In the genomic region with DNA sequence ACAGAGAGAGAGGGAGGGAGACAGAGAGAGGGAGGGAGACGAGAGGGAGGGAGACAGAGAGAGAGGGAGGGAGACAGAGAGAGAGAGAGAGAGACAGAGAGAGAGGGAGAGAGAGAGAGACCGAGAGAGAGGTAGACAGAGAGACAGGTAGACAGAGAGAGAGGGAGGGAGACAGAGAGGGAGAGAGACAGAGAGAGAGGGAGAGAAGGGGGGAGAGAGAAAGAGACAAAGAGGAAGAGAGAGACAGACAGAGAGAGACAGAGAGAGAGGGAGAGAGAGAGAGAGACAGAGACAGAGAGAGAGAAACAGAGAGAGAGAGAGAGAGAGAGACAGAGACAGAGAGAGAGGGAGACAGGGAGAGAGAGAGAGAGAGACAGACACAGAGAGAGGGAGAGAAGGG, we compare ENCODE assay signal across 21 cellular contexts. TPM values are rescaled to one million over a fixed set of nuclear protein-coding genes. Genes with fewer than 3 reads are reported as not detected.
DNase-seq lines count a peak whose midpoint lies in the region; ATAC-seq, FAIRE-seq and TF ChIP-seq lines count a peak whose summit lies in the region.
"Had no signal": no experiment of that assay in that cellular context is flagged by ENCODE, and none has a peak within 500 bp of the region (broad histone marks: within the 10 kb centered on the region; RNA-seq: fewer than 3 reads in every experiment).

No MANE protein-coding gene starts in this region.

- ATAC-seq in activated T-helper 17 cell treated with anti-CD3 and anti-CD28 coated beads, Interleukin-2, amount 50 U/mL, for 72 hours (replicated peaks): no peak
- ATAC-seq in WTC11: no peak
- ATAC-seq: CD8-positive, alpha-beta T cell had no signal

- no peak for DNase-seq in GM18507 (ENCODE audit: extremely low spot score, insufficient read length, low read depth)
- DNase-seq in nephron progenitor cell: no peak
- DNase-seq in NCI-H1092 (lab: John Stamatoyannopoulos, UW): no peak
- DNase-seq in WTC11 (ENCODE audit: low spot score): no peak
- no peak for DNase-seq in NCI-H187 (lab: John Stamatoyannopoulos, UW)
- DNase-seq in activated CD4-positive, alpha-beta memory T cell treated with anti-CD3 and anti-CD28 coated beads, Interleukin-2, amount 10 ng/mL, durations not matched to agents 7 days and 5 days: no peak
- DNase-seq: 8988T; ACHN; BE2C; C1 segment of cervical spinal cord; Caco-2; Calu3; CD4-positive, alpha-beta T cell; CD8-positive, alpha-beta T cell; DMS79 treated with DMSO at 0.1 percent for 48 hours; GF-D8 had no signal

- peak overlapping the region; percentile 29 for H3K27ac Mint-ChIP-seq in activated T-helper 17 cell treated with anti-CD3 and anti-CD28 coated beads, Interleukin-2, amount 50 U/mL, for 72 hours
- H3K27ac Mint-ChIP-seq in nephron progenitor cell (peak overlapping the region; percentile 58), WTC11 (no peak overlapping the region)
- H3K27ac Mint-ChIP-seq in activated CD4-positive, alpha-beta memory T cell treated with anti-CD3 and anti-CD28 coated beads, Interleukin-2, amount 10 ng/mL, durations not matched to agents 7 days and 5 days: no peak overlapping the region
- H3K27ac Mint-ChIP-seq: CD4-positive, alpha-beta T cell; CD8-positive, alpha-beta T cell had no signal

- FAIRE-seq in GM18507 (lab: Jason Lieb, UNC): peak; percentile 66
- FAIRE-seq: A204.1, D721Med, G401.6, GM12891 had no signal

- CTCF ChIA-PET in WTC11 (lab: Charles Lee): no interaction called here
- CTCF ChIA-PET in activated CD4-positive, alpha-beta memory T cell treated with anti-CD3 and anti-CD28 coated beads, Interleukin-2, amount 10 ng/mL, durations not matched to agents 7 days and 5 days (lab: Charles Lee): no interaction called here

- no peaks in the 10 kb centered on the region for H3K36me3 Mint-ChIP-seq in activated T-helper 17 cell treated with anti-CD3 and anti-CD28 coated beads, Interleukin-2, amount 50 U/mL, for 72 hours (ENCODE audit: low read depth)
- no peaks in the 10 kb centered on the region for H3K36me3 Mint-ChIP-seq in nephron progenitor cell (ENCODE audit: low read depth)
- H3K36me3 Mint-ChIP-seq in WTC11: 0 out of 2 replicates have a peak, but pooled peaks cover under 1% of the 10 kb centered on the region
- H3K36me3 Mint-ChIP-seq in activated CD4-positive, alpha-beta memory T cell treated with anti-CD3 and anti-CD28 coated beads, Interleukin-2, amount 10 ng/mL, durations not matched to agents 7 days and 5 days (ENCODE audit: low read depth): no peaks in the 10 kb centered on the region
- H3K36me3 Mint-ChIP-seq: CD8-positive, alpha-beta T cell had no signal

- no peaks in the 10 kb centered on the region for H3K9me3 Mint-ChIP-seq in activated T-helper 17 cell treated with anti-CD3 and anti-CD28 coated beads, Interleukin-2, amount 50 U/mL, for 72 hours
- H3K9me3 Mint-ChIP-seq in nephron progenitor cell (peaks cover 11% of the 10 kb centered on the region), WTC11 (peaks cover 1% of the 10 kb centered on the region)
- no peaks in the 10 kb centered on the region for H3K9me3 Mint-ChIP-seq in activated CD4-positive, alpha-beta memory T cell treated with anti-CD3 and anti-CD28 coated beads, Interleukin-2, amount 10 ng/mL, durations not matched to agents 7 days and 5 days
- H3K9me3 Mint-ChIP-seq: CD4-positive, alpha-beta T cell; CD8-positive, alpha-beta T cell had no signal

- TF ChIP-seq CTCF in nephron progenitor cell (IDR thresholded peaks at IDR 0.05) (no peak), WTC11 (IDR thresholded peaks at IDR 0.05) (no peak)

- POLR2A ChIA-PET in WTC11 (lab: Charles Lee): no interaction called here
- POLR2A ChIA-PET in activated CD4-positive, alpha-beta memory T cell treated with anti-CD3 and anti-CD28 coated beads, Interleukin-2, amount 10 ng/mL, durations not matched to agents 7 days and 5 days (lab: Charles Lee): no interaction called here

- H3K27me3 Mint-ChIP-seq in activated T-helper 17 cell treated with anti-CD3 and anti-CD28 coated beads, Interleukin-2, amount 50 U/mL, for 72 hours: peaks cover 27% of the 10 kb centered on the region
- H3K27me3 Mint-ChIP-seq in nephron progenitor cell (ENCODE audit: low read depth, poor library complexity): peaks cover 29% of the 10 kb centered on the region
- peaks cover 56% of the 10 kb centered on the region for H3K27me3 Mint-ChIP-seq in WTC11 (ENCODE audit: low read depth)
- peaks cover 9% of the 10 kb centered on the region for H3K27me3 Mint-ChIP-seq in activated CD4-positive, alpha-beta memory T cell treated with anti-CD3 and anti-CD28 coated beads, Interleukin-2, amount 10 ng/mL, durations not matched to agents 7 days and 5 days

- no peak overlapping the region for H3K4me3 Mint-ChIP-seq in activated T-helper 17 cell treated with anti-CD3 and anti-CD28 coated beads, Interleukin-2, amount 50 U/mL, for 72 hours
- H3K4me3 Mint-ChIP-seq in nephron progenitor cell: no peak overlapping the region
- H3K4me3 Mint-ChIP-seq in WTC11: no peak overlapping the region
- H3K4me3 Mint-ChIP-seq in activated CD4-positive, alpha-beta memory T cell treated with anti-CD3 and anti-CD28 coated beads, Interleukin-2, amount 10 ng/mL, durations not matched to agents 7 days and 5 days: no peak overlapping the region
- H3K4me3 Mint-ChIP-seq: CD4-positive, alpha-beta T cell; CD8-positive, alpha-beta T cell had no signal

- H3K4me1 Mint-ChIP-seq in activated T-helper 17 cell treated with anti-CD3 and anti-CD28 coated beads, Interleukin-2, amount 50 U/mL, for 72 hours: no peaks in the 10 kb centered on the region
- H3K4me1 Mint-ChIP-seq in nephron progenitor cell (peaks cover 11% of the 10 kb centered on the region), WTC11 (peaks cover 17% of the 10 kb centered on the region)
- no peaks in the 10 kb centered on the region for H3K4me1 Mint-ChIP-seq in activated CD4-positive, alpha-beta memory T cell treated with anti-CD3 and anti-CD28 coated beads, Interleukin-2, amount 10 ng/mL, durations not matched to agents 7 days and 5 days

TF ChIP-seq in WTC11, 78 proteins besides CTCF, POLR2A, EP300 and RAD21 (continues in another document):
- TF ChIP-seq AR (CRISPR knock-in tag; IDR thresholded peaks at IDR 0.05) (no peak), ZNF219 (CRISPR knock-in tag; IDR thresholded peaks at IDR 0.05; ENCODE audit: borderline replicate concordance) (no peak), ZNF396 (CRISPR knock-in tag; IDR thresholded peaks at IDR 0.05; ENCODE audit: borderline replicate concordance) (no peak)
- TF ChIP-seq, protein P1, sequence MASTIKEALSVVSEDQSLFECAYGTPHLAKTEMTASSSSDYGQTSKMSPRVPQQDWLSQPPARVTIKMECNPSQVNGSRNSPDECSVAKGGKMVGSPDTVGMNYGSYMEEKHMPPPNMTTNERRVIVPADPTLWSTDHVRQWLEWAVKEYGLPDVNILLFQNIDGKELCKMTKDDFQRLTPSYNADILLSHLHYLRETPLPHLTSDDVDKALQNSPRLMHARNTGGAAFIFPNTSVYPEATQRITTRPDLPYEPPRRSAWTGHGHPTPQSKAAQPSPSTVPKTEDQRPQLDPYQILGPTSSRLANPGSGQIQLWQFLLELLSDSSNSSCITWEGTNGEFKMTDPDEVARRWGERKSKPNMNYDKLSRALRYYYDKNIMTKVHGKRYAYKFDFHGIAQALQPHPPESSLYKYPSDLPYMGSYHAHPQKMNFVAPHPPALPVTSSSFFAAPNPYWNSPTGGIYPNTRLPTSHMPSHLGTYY (CRISPR knock-in tag; IDR thresholded peaks at IDR 0.05): no peak
- TF ChIP-seq, protein P2, sequence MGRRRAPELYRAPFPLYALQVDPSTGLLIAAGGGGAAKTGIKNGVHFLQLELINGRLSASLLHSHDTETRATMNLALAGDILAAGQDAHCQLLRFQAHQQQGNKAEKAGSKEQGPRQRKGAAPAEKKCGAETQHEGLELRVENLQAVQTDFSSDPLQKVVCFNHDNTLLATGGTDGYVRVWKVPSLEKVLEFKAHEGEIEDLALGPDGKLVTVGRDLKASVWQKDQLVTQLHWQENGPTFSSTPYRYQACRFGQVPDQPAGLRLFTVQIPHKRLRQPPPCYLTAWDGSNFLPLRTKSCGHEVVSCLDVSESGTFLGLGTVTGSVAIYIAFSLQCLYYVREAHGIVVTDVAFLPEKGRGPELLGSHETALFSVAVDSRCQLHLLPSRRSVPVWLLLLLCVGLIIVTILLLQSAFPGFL (CRISPR knock-in tag; IDR thresholded peaks at IDR 0.05; ENCODE audit: borderline replicate concordance): no peak

RNA-seq across cellular contexts. Expression of gene GALNT9, which starts 47.8 kb away (rescaled TPM):
- under 1 TPM in 1 of 2 donors, not detected in 1; 0.34 TPM for total RNA-seq in activated T-helper 17 cell treated with anti-CD3 and anti-CD28 coated beads, Interleukin-2, amount 50 U/mL, for 72 hours
- 0.66 to 1.1 TPM (median 0.90 TPM) in 3 replicates for total RNA-seq in WTC11 (2021)
- total RNA-seq in activated CD4-positive, alpha-beta memory T cell treated with anti-CD3 and anti-CD28 coated beads, Interleukin-2, amount 10 ng/mL, durations not matched to agents 7 days and 5 days: not detected
- total RNA-seq: CD4-positive, alpha-beta T cell; CD8-positive, alpha-beta T cell had no signal

Comparison
In these comparisons a context has a peak if more than half of its experiments do, and no peak if none do; other contexts are left out.
1. H3K27ac Mint-ChIP-seq: peak in activated T-helper 17 cell treated with anti-CD3 and anti-CD28 coated beads, Interleukin-2, amount 50 U/mL, for 72 hours (single experiment) and nephron progenitor cell (single experiment); none in WTC11 (single experiment) and activated CD4-positive, alpha-beta memory T cell treated with anti-CD3 and anti-CD28 coated beads, Interleukin-2, amount 10 ng/mL, durations not matched to agents 7 days and 5 days (single experiment).